Comparison of ENCODE assay signal across 10 cellular contexts in the genomic region with DNA sequence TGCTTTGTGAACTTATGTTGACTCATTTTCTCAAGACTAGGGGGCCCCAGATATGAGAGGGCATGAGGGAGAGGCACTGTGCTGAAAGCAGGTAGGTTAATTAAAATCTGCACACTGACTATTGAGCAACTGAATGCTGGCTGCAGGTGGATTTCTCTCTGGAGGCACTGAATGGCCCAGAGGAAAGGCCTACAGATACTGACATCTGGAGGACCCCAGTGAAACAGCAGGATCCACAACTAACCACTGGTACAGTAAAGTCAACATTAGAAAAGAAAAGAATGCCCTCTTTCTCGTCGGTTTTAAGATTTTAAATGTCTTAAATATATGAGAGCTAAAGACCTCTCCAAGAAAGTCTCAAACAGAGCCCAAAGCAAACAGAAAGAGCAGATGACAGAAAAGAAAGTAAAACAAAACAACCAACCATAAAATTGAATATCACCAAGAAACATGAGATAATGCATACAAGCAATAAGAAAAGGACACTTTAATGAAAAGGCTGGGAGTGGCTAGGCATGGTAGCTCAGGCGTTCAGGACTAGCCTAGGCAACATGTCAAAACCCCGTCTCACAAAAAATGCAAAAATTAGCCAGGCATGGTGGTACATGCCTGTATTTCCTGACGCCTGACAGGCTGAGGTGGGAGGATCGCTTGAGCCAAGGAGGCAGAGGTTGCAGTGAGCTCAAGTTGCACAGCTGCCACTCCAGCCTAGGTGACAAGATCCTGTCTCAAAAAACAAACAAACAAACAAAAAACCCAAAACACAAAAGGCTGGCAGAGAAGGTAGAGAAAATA. TPM values are rescaled to one million over a fixed set of nuclear protein-coding genes. Genes with fewer than 3 reads are reported as not detected.
DNase-seq lines count a peak whose midpoint lies in the region; ATAC-seq, FAIRE-seq and TF ChIP-seq lines count a peak whose summit lies in the region.
"Had no signal": no experiment of that assay in that cellular context is flagged by ENCODE, and none has a peak within 500 bp of the region (broad histone marks: within the 10 kb centered on the region; RNA-seq: fewer than 3 reads in every experiment).

No MANE protein-coding gene starts in this region.

- POLR2A ChIA-PET in HepG2 (lab: Yijun Ruan, JAX), result no interaction called here

- no peaks in the 10 kb centered on the region for H3K9me3 ChIP-seq in Karpas-422 (ENCODE audit: low read length)
- no peaks in the 10 kb centered on the region for H3K9me3 ChIP-seq in HepG2 (ENCODE audit: low read length)

- no peaks in the 10 kb centered on the region for H3K27me3 Mint-ChIP-seq in activated T-cell treated with anti-CD3 and anti-CD28 coated beads, Interleukin-2, amount 50 U/mL, for 4 hours (ENCODE audit: low read depth)
- H3K27me3 Mint-ChIP-seq: dendritic cell treated with granulocyte-macrophage colony-stimulating factor and Interleukin-4, amounts not matched to agents 40 ng/mL and 50 ng/mL, for 4 days had no signal

- H3K36me3 ChIP-seq in Karpas-422 (ENCODE audit: insufficient read depth, low read length) (peaks cover 92% of the 10 kb centered on the region), HepG2 (replicated peaks in 1 of 2; ENCODE audit: control insufficient read depth in 1 of 2, insufficient read depth in 2 of 2, low read length in 2 of 2) (peaks cover 15 to 77% of the 10 kb centered on the region in 2 experiments)

- H3K4me2 ChIP-seq in Karpas-422 (ENCODE audit: low read depth, low read length, poor library complexity, severe bottlenecking) (no peak overlapping the region), HepG2 (ENCODE audit: low read depth, low read length) (no peak overlapping the region)

- H3K27me3 ChIP-seq in Karpas-422 (ENCODE audit: low read length), result no peaks in the 10 kb centered on the region
- no peaks in the 10 kb centered on the region for H3K27me3 ChIP-seq in HepG2 (ENCODE audit: control insufficient read depth in 1 of 2, insufficient read depth in 2 of 2, low read length in 2 of 2)

- TF ChIP-seq CTCF in AG10803 (conservative IDR thresholded peaks at IDR 0.05; ENCODE audit: low read length), result peak; percentile 48
- TF ChIP-seq CTCF in cardiac fibroblast (IDR thresholded peaks at IDR 0.05; ENCODE audit: low read depth, low read length), result peak; percentile 41
- peak; percentile 36 for TF ChIP-seq CTCF in HepG2 (CRISPR knock-in tag; IDR thresholded peaks at IDR 0.05)

- peaks cover 4% of the 10 kb centered on the region for H3K4me1 Mint-ChIP-seq in activated T-cell treated with anti-CD3 and anti-CD28 coated beads, Interleukin-2, amount 50 U/mL, for 4 hours (ENCODE audit: low read depth)

- ATAC-seq in HepG2, result peak; percentile 79
- ATAC-seq in activated T-cell treated with anti-CD3 and anti-CD28 coated beads, Interleukin-2, amount 50 U/mL, for 4 hours, result no peak
- no peak for ATAC-seq in GM18867 (IDR thresholded peaks at IDR 0.05; ENCODE audit: unreplicated experiment)
- ATAC-seq in HG02623 (IDR thresholded peaks at IDR 0.05; ENCODE audit: unreplicated experiment), result no peak
- ATAC-seq: activated CD4-positive, CD25-positive, alpha-beta regulatory T cell treated with anti-CD3 and anti-CD28 coated beads, Interleukin-2, amount 50 U/mL, for 24 hours had no signal

- TF ChIP-seq EP300 in HepG2 (IDR thresholded peaks at IDR 0.05; ENCODE audit: low read depth in 2 of 2, low read length in 2 of 2) (no peak), HepG2 (CRISPR knock-in tag; IDR thresholded peaks at IDR 0.05; ENCODE audit: borderline replicate concordance) (no peak)

- FAIRE-seq in HepG2 (lab: Jason Lieb, UNC), result no peak

- BruUV-seq in HepG2 (replicated peaks; lab: Mats Ljungman, UMichigan), result no TSS peak

- peaks cover 84% of the 10 kb centered on the region for H3K36me3 Mint-ChIP-seq in activated T-cell treated with anti-CD3 and anti-CD28 coated beads, Interleukin-2, amount 50 U/mL, for 4 hours (ENCODE audit: insufficient read depth)

- no peaks in the 10 kb centered on the region for H3K9me2 ChIP-seq in Karpas-422 (replicated peaks; ENCODE audit: insufficient read depth, low read length)

- H3K9ac ChIP-seq in Karpas-422 (ENCODE audit: low read length), result no peak overlapping the region
- H3K9ac ChIP-seq in HepG2 (ENCODE audit: insufficient read depth, low read depth, low read length), result no peak overlapping the region

- in situ Hi-C loops in HepG2 (cut with HindIII; ENCODE audit: extremely low pct_ligation_motif_present, low pct_unique_long_range_greater_than_20kb), result no loop called here

- no peak for TF ChIP-seq POLR2A in HepG2 (IDR thresholded peaks at IDR 0.05; ENCODE audit: insufficient read depth in 1 of 2, low read depth in 2 of 2, low read length in 2 of 2)

- H3K4me3 Mint-ChIP-seq in activated T-cell treated with anti-CD3 and anti-CD28 coated beads, Interleukin-2, amount 50 U/mL, for 4 hours, result no peak overlapping the region
- H3K4me3 Mint-ChIP-seq: dendritic cell treated with granulocyte-macrophage colony-stimulating factor and Interleukin-4, amounts not matched to agents 40 ng/mL and 50 ng/mL, for 4 days had no signal

- H3K4me3 ChIP-seq in AG10803 (ENCODE audit: low read length) (no peak overlapping the region), Karpas-422 (ENCODE audit: low read length) (no peak overlapping the region), cardiac fibroblast (replicated peaks in 1 of 2; ENCODE audit: low read depth in 2 of 2, low read length in 2 of 2) (no peak overlapping the region), HepG2 (replicated peaks in 1 of 3; ENCODE audit: insufficient read depth in 1 of 3, low read depth in 2 of 3, low read length in 3 of 3) (no peak overlapping the region)

- H4K20me1 ChIP-seq in Karpas-422 (ENCODE audit: insufficient read depth, low read depth, low read length), result no peaks in the 10 kb centered on the region
- H4K20me1 ChIP-seq in HepG2 (ENCODE audit: insufficient read depth, low read length), result no peaks in the 10 kb centered on the region

- H3K9me3 Mint-ChIP-seq in activated T-cell treated with anti-CD3 and anti-CD28 coated beads, Interleukin-2, amount 50 U/mL, for 4 hours, result no peaks in the 10 kb centered on the region

- H3K4me1 ChIP-seq in Karpas-422 (ENCODE audit: low read length) (no peaks in the 10 kb centered on the region), HepG2 (ENCODE audit: insufficient read depth, low read length) (no peaks in the 10 kb centered on the region)

- no peaks in the 10 kb centered on the region for H3K79me2 ChIP-seq in Karpas-422 (ENCODE audit: low read length)
- no peaks in the 10 kb centered on the region for H3K79me2 ChIP-seq in HepG2 (ENCODE audit: insufficient read depth, low read length)

- no peak for DNase-seq in AG10803 (ENCODE audit: low read depth)
- DNase-seq in Karpas-422, result peak; percentile 49
- peak; percentile 28 to 56 for DNase-seq in cardiac fibroblast (ENCODE audit: low read depth in 2 of 2)
- DNase-seq in HepG2 (ENCODE audit: low spot score), result peak; percentile 24
- no peak for DNase-seq in NCI-H1105 treated with DMSO at 0.1 percent for 48 hours (lab: John Stamatoyannopoulos, UW)
- no peak for DNase-seq in activated T-cell treated with anti-CD3 and anti-CD28 coated beads, Interleukin-2, amount 50 U/mL, for 4 hours

- CTCF ChIA-PET in HepG2 (lab: Yijun Ruan, JAX; ENCODE audit: low intra/inter-chr PET ratio, low total read pairs), result no interaction called here

- no peak overlapping the region for H2AFZ ChIP-seq in Karpas-422 (ENCODE audit: low read length)
- no peak overlapping the region for H2AFZ ChIP-seq in HepG2 (ENCODE audit: low read length)

- H3K27ac ChIP-seq in Karpas-422 (ENCODE audit: low read length) (no peak overlapping the region), HepG2 (ENCODE audit: extremely low read length, insufficient read depth, low read length) (no peak overlapping the region)

- intact Hi-C loops in HepG2 (cut with micrococcal nuclease; ENCODE audit: unreplicated experiment), result no loop called here

- 97% methylated on average over 6 of the region's 6 CpGs for WGBS in HepG2 (ENCODE audit: low lambda C conversion rate)

- TF ChIP-seq RAD21 in HepG2 (CRISPR knock-in tag; IDR thresholded peaks at IDR 0.05), result no peak

TF ChIP-seq in HepG2, 621 proteins besides CTCF, POLR2A, EP300 and RAD21 (continues in another document):
- peak; percentile 54 for TF ChIP-seq STAG1 (CRISPR knock-in tag; IDR thresholded peaks at IDR 0.05)

RNA-seq across cellular contexts. Expression of a gene that starts 43.3 kb away (rescaled TPM):
- total RNA-seq in Karpas-422 (2014; rRNA removed; shearing (Covaris generic); ENCODE audit: low replicate concordance), result 49.4 and 78.9 TPM in 2 replicates
- total RNA-seq in HepG2 (2016; rRNA removed; fragmentation: Illumina TruSeq; extraction: Trizol), result 83.4 and 93.4 TPM in 2 replicates
- total RNA-seq in HepG2 (2016; cell fraction: cytosol; rRNA removed; fragmentation: Illumina TruSeq; extraction: Trizol; ENCODE audit: low read depth), result 31.6 and 35.5 TPM in 2 replicates
- total RNA-seq in HepG2 (2016; cell fraction: insoluble cytoplasmic fraction; rRNA removed; fragmentation: Illumina TruSeq; extraction: Trizol), result 84.7 and 92.1 TPM in 2 replicates
- total RNA-seq in HepG2 (2016; cell fraction: membrane; rRNA removed; fragmentation: Illumina TruSeq; extraction: Trizol), result 27.5 and 35.9 TPM in 2 replicates
- 91.9 and 111 TPM in 2 replicates for total RNA-seq in HepG2 (2016; cell fraction: nucleus; rRNA removed; fragmentation: Illumina TruSeq; extraction: Trizol)
- polyA plus RNA-seq in HepG2 (2011; rRNA removed), result 15.1 and 18.3 TPM in 2 replicates
- polyA plus RNA-seq in HepG2 (2011; cell fraction: cytosol; rRNA removed), result 8.3 and 11.5 TPM in 2 replicates
- 17.6 and 19.5 TPM in 2 replicates for polyA plus RNA-seq in HepG2 (2011; cell fraction: nucleus; rRNA removed)
- polyA plus RNA-seq in HepG2 (2012), result 25.6 and 27.4 TPM in 2 replicates
- 3.1 and 4.0 TPM in 2 replicates for polyA plus RNA-seq in HepG2 (2016; cell fraction: cytosol; fragmentation: Illumina TruSeq; extraction: Trizol; ENCODE audit: low read depth)
- 72.7 and 85.6 TPM in 2 replicates for polyA plus RNA-seq in HepG2 (2016; cell fraction: insoluble cytoplasmic fraction; fragmentation: Illumina TruSeq; extraction: Trizol; ENCODE audit: low read depth)
- polyA plus RNA-seq in HepG2 (2016; cell fraction: membrane; fragmentation: Illumina TruSeq; extraction: Trizol; ENCODE audit: low read depth), result 7.5 and 9.6 TPM in 2 replicates
- 69.1 and 80.7 TPM in 2 replicates for polyA plus RNA-seq in HepG2 (2016; cell fraction: nucleus; fragmentation: Illumina TruSeq; extraction: Trizol; ENCODE audit: insufficient read depth, low read depth)
- polyA minus RNA-seq in HepG2 (2011; rRNA and poly(A)+ RNA removed; ENCODE audit: low replicate concordance), result 11.4 and 23.9 TPM in 2 replicates
- 9.7 and 12.0 TPM in 2 replicates for polyA minus RNA-seq in HepG2 (2011; cell fraction: cytosol; rRNA and poly(A)+ RNA removed)
- 107 and 109 TPM in 2 replicates for polyA minus RNA-seq in HepG2 (2011; cell fraction: nucleus; rRNA and poly(A)+ RNA removed)
- 100 to 1,000 TPM; 201 to 216 (median 211) TPM for total RNA-seq in activated T-cell treated with anti-CD3 and anti-CD28 coated beads, Interleukin-2, amount 50 U/mL, for 4 hours

Comparison
In these comparisons a context has a peak if more than half of its experiments do, and no peak if none do; other contexts are left out.
1. DNase-seq: peak in Karpas-422 (single experiment), cardiac fibroblast (2 of 2) and HepG2 (single experiment); none in AG10803 (single experiment), NCI-H1105 treated with DMSO at 0.1 percent for 48 hours (single experiment) and activated T-cell treated with anti-CD3 and anti-CD28 coated beads, Interleukin-2, amount 50 U/mL, for 4 hours (single experiment).
2. Peak in every context shown above with its lines, with median percentiles within 50 percentile points of each other: CTCF ChIP-seq.